ENCODE assay signal across 8 cellular contexts in genomic region chr1:16512624-16513411, GRCh38. TPM values are rescaled to one million over a fixed set of nuclear protein-coding genes. Genes with fewer than 3 reads are reported as not detected.
A peak's percentile ranks its signal among the peaks of the same experiment; 100 is the strongest.
DNase-seq lines count a peak whose midpoint lies in the region; ATAC-seq and TF ChIP-seq lines count a peak whose summit lies in the region.
"Not testable (repeated sequence)": the region's sequence is repeated elsewhere in the genome, so short reads cannot be mapped to it uniquely, and the experiment has no call there.

No MANE protein-coding gene starts in this region.

- H3K27me3 Mint-ChIP-seq in activated CD4-positive, alpha-beta T cell treated with anti-CD3 and anti-CD28 coated beads for 36 hours, result not testable (repeated sequence)

- POLR2A ChIA-PET in OCI-LY7 (lab: Charles Lee), result not testable (repeated sequence)
- POLR2A ChIA-PET in activated CD4-positive, alpha-beta T cell treated with anti-CD3 and anti-CD28 coated beads for 36 hours (lab: Charles Lee), result interaction anchor here (0.9 to 1.6 kb wide), 4 partner anchors 8 to 392 kb away, joined by 3 to 19 read pairs (median 4); no protein-coding TSS in a partner anchor

- H3K4me1 Mint-ChIP-seq in activated CD4-positive, alpha-beta T cell treated with anti-CD3 and anti-CD28 coated beads for 36 hours, result not testable (repeated sequence)

- not testable (repeated sequence) for H3K9me2 ChIP-seq in OCI-LY7 (ENCODE audit: insufficient read depth, low read length)

- H3K4me3 Mint-ChIP-seq in activated CD4-positive, alpha-beta T cell treated with anti-CD3 and anti-CD28 coated beads for 36 hours, result not testable (repeated sequence)

- TF ChIP-seq CTCF in OCI-LY7 (conservative IDR thresholded peaks at IDR 0.05; ENCODE audit: low read length); parathyroid adenoma (IDR thresholded peaks at IDR 0.05); vagina (IDR thresholded peaks at IDR 0.05): not testable (repeated sequence)

- H3K27me3 ChIP-seq in iPS-18a (ENCODE audit: control insufficient read depth, insufficient read depth, low read length); parathyroid adenoma (ENCODE audit: control insufficient read depth, insufficient read depth, low read length); vagina: not testable (repeated sequence)

- not testable (repeated sequence) for H3K27ac Mint-ChIP-seq in activated CD4-positive, alpha-beta T cell treated with anti-CD3 and anti-CD28 coated beads for 36 hours

- peak overlapping the region; percentile 66 for H3K4me2 ChIP-seq in OCI-LY7 (ENCODE audit: low read length)
- not testable (repeated sequence) for H3K4me2 ChIP-seq in parathyroid adenoma (ENCODE audit: low read length)

- not testable (repeated sequence) for H2AFZ ChIP-seq in OCI-LY7 (ENCODE audit: low read length)
- H2AFZ ChIP-seq in parathyroid adenoma, result peak overlapping the region; percentile 73

- CTCF ChIA-PET in OCI-LY7 (lab: Charles Lee; ENCODE audit: unreplicated experiment); activated CD4-positive, alpha-beta T cell treated with anti-CD3 and anti-CD28 coated beads for 36 hours (lab: Charles Lee): not testable (repeated sequence)

- BruUV-seq in OCI-LY7 (replicated peaks; lab: Mats Ljungman, UMichigan), result not testable (repeated sequence)

- not testable (repeated sequence) for ATAC-seq in activated CD4-positive, alpha-beta T cell treated with anti-CD3 and anti-CD28 coated beads for 36 hours

- H3K4me1 ChIP-seq in OCI-LY7 (ENCODE audit: insufficient read depth, low read length, poor library complexity, severe bottlenecking); iPS-18a (ENCODE audit: control insufficient read depth, low read depth, low read length); parathyroid adenoma; vagina: not testable (repeated sequence)

- not testable (repeated sequence) for H3K9ac ChIP-seq in iPS-18a (ENCODE audit: low read length); parathyroid adenoma

- not testable (repeated sequence) for H3K9me3 ChIP-seq in OCI-LY7 (ENCODE audit: low read length); iPS-18a (ENCODE audit: control insufficient read depth, low read depth, low read length); parathyroid adenoma (ENCODE audit: control insufficient read depth, low read length); vagina

- H3K4me3 ChIP-seq in OCI-LY7 (ENCODE audit: low read depth, low read length, poor library complexity, severe bottlenecking), result peak overlapping the region; percentile 53
- H3K4me3 ChIP-seq in iPS-18a (ENCODE audit: low read length), result peak overlapping the region; percentile 27
- not testable (repeated sequence) for H3K4me3 ChIP-seq in parathyroid adenoma (ENCODE audit: low read depth, low read length); vagina

- peak; percentile 62 for DNase-seq in ELR (ENCODE audit: low read depth)
- DNase-seq in NCI-H146 treated with DMSO at 0.1 percent for 48 hours (lab: John Stamatoyannopoulos, UW; ENCODE audit: unreplicated experiment), result peak; percentile 9
- not testable (repeated sequence) for DNase-seq in OCI-LY7 (ENCODE audit: low spot score); vagina (ENCODE audit: extremely low spot score in 2 of 2)
- DNase-seq in activated CD4-positive, alpha-beta T cell treated with anti-CD3 and anti-CD28 coated beads for 36 hours, result peak; percentile 34
- DNase-seq in activated naive CD4-positive, alpha-beta T cell treated with Interleukin-2 at 50 U/mL for 16 hours, result peak; percentile 53

- H3K27ac ChIP-seq in OCI-LY7 (ENCODE audit: low read depth, low read length, poor library complexity, severe bottlenecking), result peak overlapping the region; percentile 71
- H3K27ac ChIP-seq in iPS-18a (ENCODE audit: low read length), result not testable (repeated sequence)
- peak overlapping the region; percentile 89 for H3K27ac ChIP-seq in parathyroid adenoma
- peak overlapping the region; percentile 53 for H3K27ac ChIP-seq in vagina

- H3K9me3 Mint-ChIP-seq in activated CD4-positive, alpha-beta T cell treated with anti-CD3 and anti-CD28 coated beads for 36 hours (ENCODE audit: low read depth), result not testable (repeated sequence)

- H3K36me3 ChIP-seq in OCI-LY7 (ENCODE audit: insufficient read depth, low read length); iPS-18a (ENCODE audit: control insufficient read depth, low read depth, low read length); parathyroid adenoma (ENCODE audit: control insufficient read depth, insufficient read depth, low read length); vagina: not testable (repeated sequence)

- not testable (repeated sequence) for H3K36me3 Mint-ChIP-seq in activated CD4-positive, alpha-beta T cell treated with anti-CD3 and anti-CD28 coated beads for 36 hours (ENCODE audit: low read depth)

- H4K20me1 ChIP-seq in OCI-LY7 (ENCODE audit: insufficient read depth, low read length), result not testable (repeated sequence)

- intact Hi-C loops in OCI-LY7 (cut with micrococcal nuclease; ENCODE audit: unreplicated experiment); vagina (cut with DNase I): not testable (repeated sequence)
- intact Hi-C loops in activated CD4-positive, alpha-beta T cell treated with anti-CD3 and anti-CD28 coated beads for 36 hours (cut with DNase I, micrococcal nuclease), result loop anchor here in 1 of 2 experiments (1.0 kb wide), 1 partner anchor 14 kb away; no protein-coding TSS in a partner anchor

- H3K79me2 ChIP-seq in OCI-LY7 (ENCODE audit: insufficient read depth, low read depth, low read length); parathyroid adenoma: not testable (repeated sequence)

- not testable (repeated sequence) for TF ChIP-seq POLR2A in vagina (IDR thresholded peaks at IDR 0.05)

RNA-seq across cellular contexts. Expression of gene RNU1-1, which starts 1.3 kb away (rescaled TPM):
- total RNA-seq in OCI-LY7 (2014; rRNA removed; shearing (Covaris generic)), result under 0.01 TPM in 2 replicates
- total RNA-seq in OCI-LY7 (2022) (1,721 and 1,968 TPM in 2 replicates), vagina (19,908 TPM)
- total RNA-seq in activated CD4-positive, alpha-beta T cell treated with anti-CD3 and anti-CD28 coated beads for 36 hours, result 1,000 to 10,000 TPM; 1,573 to 2,291 TPM
